Comparison of ENCODE assay signal across 1 cellular context in the genomic region with DNA sequence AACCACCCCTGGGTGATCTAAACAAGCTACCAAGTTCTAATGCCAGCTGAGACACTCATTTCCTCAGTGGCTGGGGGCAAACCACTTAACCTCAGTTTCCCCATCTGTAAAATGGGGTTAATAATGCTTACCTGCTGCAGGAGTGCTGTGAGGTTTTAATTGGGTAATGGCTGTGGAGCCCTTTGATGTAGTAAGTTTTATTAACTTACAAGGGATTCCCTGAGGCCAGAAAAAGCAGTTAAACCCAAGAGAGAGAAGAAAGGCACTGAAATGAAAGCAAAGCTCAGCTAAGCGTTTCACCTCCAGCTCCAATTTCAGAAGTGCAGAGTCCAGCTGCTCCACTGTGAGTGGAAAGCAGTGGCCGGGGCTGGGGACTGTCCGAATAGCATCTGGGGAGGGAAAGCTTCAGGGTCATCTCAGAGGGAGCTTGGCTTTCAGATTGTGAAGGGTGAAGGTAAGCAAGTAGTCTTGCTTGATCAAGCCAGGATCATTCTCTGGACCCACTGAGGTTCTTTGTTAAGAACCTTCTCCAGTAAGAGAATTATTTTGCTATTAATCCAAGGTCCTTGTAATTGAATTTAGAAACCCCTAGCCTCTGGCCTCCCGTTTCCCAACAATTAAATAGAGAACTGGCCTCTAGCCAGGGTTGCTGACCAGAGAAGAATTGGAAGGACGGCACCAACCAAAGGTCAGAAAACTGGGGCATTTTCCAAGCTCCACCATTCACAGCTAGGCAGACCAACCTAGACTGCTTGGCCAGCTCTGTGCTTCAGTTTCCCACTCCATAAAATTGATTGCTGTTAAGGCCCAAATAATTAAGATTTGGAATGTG.
TF ChIP-seq lines count a peak whose summit lies in the region.

No MANE protein-coding gene starts in this region.

TF ChIP-seq in HepG2, 621 proteins besides CTCF, POLR2A, EP300 and RAD21 (continued from another document and continues in another):
- TF ChIP-seq, protein P1, sequence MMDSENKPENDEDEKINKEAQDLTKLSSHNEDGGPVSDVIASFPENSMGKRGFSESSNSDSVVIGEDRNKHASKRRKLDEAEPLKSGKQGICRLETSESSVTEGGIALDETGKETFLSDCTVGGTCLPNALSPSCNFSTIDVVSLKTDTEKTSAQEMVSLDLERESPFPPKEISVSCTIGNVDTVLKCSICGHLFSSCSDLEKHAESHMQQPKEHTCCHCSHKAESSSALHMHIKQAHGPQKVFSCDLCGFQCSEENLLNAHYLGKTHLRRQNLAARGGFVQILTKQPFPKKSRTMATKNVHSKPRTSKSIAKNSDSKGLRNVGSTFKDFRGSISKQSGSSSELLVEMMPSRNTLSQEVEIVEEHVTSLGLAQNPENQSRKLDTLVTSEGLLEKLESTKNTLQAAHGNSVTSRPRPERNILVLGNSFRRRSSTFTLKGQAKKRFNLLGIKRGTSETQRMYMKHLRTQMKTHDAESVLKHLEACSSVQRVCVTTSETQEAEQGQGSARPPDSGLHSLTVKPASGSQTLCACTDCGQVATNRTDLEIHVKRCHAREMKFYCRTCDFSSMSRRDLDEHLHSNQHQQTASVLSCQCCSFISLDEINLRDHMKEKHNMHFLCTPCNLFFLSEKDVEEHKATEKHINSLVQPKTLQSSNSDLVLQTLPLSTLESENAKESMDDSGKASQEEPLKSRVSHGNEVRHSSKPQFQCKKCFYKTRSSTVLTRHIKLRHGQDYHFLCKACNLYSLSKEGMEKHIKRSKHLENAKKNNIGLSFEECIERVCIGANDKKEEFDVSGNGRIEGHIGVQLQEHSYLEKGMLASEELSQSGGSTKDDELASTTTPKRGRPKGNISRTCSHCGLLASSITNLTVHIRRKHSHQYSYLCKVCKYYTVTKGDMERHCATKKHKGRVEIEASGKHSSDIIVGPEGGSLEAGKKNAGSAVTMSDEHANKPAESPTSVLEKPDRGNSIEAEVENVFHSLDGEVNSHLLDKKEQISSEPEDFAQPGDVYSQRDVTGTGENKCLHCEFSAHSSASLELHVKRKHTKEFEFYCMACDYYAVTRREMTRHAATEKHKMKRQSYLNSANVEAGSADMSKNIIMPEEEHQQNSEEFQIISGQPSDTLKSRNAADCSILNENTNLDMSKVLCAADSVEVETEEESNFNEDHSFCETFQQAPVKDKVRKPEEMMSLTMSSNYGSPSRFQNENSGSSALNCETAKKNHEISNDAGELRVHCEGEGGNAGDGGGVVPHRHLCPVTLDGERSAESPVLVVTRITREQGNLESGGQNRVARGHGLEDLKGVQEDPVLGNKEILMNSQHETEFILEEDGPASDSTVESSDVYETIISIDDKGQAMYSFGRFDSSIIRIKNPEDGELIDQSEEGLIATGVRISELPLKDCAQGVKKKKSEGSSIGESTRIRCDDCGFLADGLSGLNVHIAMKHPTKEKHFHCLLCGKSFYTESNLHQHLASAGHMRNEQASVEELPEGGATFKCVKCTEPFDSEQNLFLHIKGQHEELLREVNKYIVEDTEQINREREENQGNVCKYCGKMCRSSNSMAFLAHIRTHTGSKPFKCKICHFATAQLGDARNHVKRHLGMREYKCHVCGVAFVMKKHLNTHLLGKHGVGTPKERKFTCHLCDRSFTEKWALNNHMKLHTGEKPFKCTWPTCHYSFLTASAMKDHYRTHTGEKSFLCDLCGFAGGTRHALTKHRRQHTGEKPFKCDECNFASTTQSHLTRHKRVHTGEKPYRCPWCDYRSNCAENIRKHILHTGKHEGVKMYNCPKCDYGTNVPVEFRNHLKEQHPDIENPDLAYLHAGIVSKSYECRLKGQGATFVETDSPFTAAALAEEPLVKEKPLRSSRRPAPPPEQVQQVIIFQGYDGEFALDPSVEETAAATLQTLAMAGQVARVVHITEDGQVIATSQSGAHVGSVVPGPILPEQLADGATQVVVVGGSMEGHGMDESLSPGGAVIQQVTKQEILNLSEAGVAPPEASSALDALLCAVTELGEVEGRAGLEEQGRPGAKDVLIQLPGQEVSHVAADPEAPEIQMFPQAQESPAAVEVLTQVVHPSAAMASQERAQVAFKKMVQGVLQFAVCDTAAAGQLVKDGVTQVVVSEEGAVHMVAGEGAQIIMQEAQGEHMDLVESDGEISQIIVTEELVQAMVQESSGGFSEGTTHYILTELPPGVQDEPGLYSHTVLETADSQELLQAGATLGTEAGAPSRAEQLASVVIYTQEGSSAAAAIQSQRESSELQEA (CRISPR knock-in tag; IDR thresholded peaks at IDR 0.05; ENCODE audit: not compliant biosample characterization) = no peak
- TF ChIP-seq ZNF343 (CRISPR knock-in tag; IDR thresholded peaks at IDR 0.05) (no peak), TCF7L2 (IDR thresholded peaks at IDR 0.05; ENCODE audit: low read depth, low read length) (no peak), ZNF335 (CRISPR knock-in tag; IDR thresholded peaks at IDR 0.05) (no peak), MBD4 (IDR thresholded peaks at IDR 0.05; ENCODE audit: borderline replicate concordance, low read length) (no peak), FOSL2 (CRISPR knock-in tag; IDR thresholded peaks at IDR 0.05) (0 out of 2 replicates have a peak, but pooled peaks have one; percentile 9), PRDM15 (CRISPR knock-in tag; IDR thresholded peaks at IDR 0.05) (no peak), KDM5B (CRISPR knock-in tag; IDR thresholded peaks at IDR 0.05; ENCODE audit: borderline replicate concordance) (no peak), BRD4 (CRISPR knock-in tag; IDR thresholded peaks at IDR 0.05) (no peak), NFKBIZ (CRISPR knock-in tag; IDR thresholded peaks at IDR 0.05) (no peak), PLSCR1 (CRISPR knock-in tag; IDR thresholded peaks at IDR 0.05; ENCODE audit: borderline replicate concordance) (no peak), TARDBP (CRISPR knock-in tag; IDR thresholded peaks at IDR 0.05) (no peak), MYNN (CRISPR knock-in tag; IDR thresholded peaks at IDR 0.05; ENCODE audit: low read depth) (no peak), SIX4 (CRISPR knock-in tag; IDR thresholded peaks at IDR 0.05) (peak; percentile 79; the same call in 1 of the 2 replicates), ETV5 (CRISPR knock-in tag; IDR thresholded peaks at IDR 0.05; ENCODE audit: borderline replicate concordance) (no peak), SRSF4 (IDR thresholded peaks at IDR 0.05; ENCODE audit: low read depth, low read length, poor library complexity, severe bottlenecking) (no peak), MEIS2 (CRISPR knock-in tag; IDR thresholded peaks at IDR 0.05) (0 out of 2 replicates have a peak, but pooled peaks have one; percentile 14), HNF1B (CRISPR knock-in tag; IDR thresholded peaks at IDR 0.05) (0 out of 2 replicates have a peak, but pooled peaks have one; percentile 3), REPIN1 (CRISPR knock-in tag; IDR thresholded peaks at IDR 0.05; ENCODE audit: borderline replicate concordance, low read depth) (0 out of 2 replicates have a peak, but pooled peaks have one; percentile 27), RELA (CRISPR knock-in tag; IDR thresholded peaks at IDR 0.05) (no peak), YEATS4 (CRISPR knock-in tag; IDR thresholded peaks at IDR 0.05; ENCODE audit: borderline replicate concordance) (no peak), ZNF883 (CRISPR knock-in tag; IDR thresholded peaks at IDR 0.05; ENCODE audit: not compliant biosample characterization) (no peak), CBX5 (CRISPR knock-in tag; IDR thresholded peaks at IDR 0.05; ENCODE audit: borderline replicate concordance) (no peak), HNF4A (CRISPR knock-in tag; IDR thresholded peaks at IDR 0.05) (peak; percentile 89), PHF8 (CRISPR knock-in tag; IDR thresholded peaks at IDR 0.05) (no peak), FOXO1 (CRISPR knock-in tag; IDR thresholded peaks at IDR 0.05) (no peak), ZNF746 (CRISPR knock-in tag; IDR thresholded peaks at IDR 0.05) (no peak), NFRKB (IDR thresholded peaks at IDR 0.05) (no peak), CEBPG (CRISPR knock-in tag; IDR thresholded peaks at IDR 0.05) (no peak), MAZ (IDR thresholded peaks at IDR 0.05; ENCODE audit: borderline replicate concordance, low read depth, low read length) (no peak), MAZ (CRISPR knock-in tag; IDR thresholded peaks at IDR 0.05; ENCODE audit: low read depth) (0 out of 2 replicates have a peak, but pooled peaks have one; percentile 30), ZNF598 (CRISPR knock-in tag; IDR thresholded peaks at IDR 0.05; ENCODE audit: borderline replicate concordance) (no peak), RCOR2 (CRISPR knock-in tag; IDR thresholded peaks at IDR 0.05) (peak; percentile 55; the same call in 1 of the 2 replicates), ZNF33B (CRISPR knock-in tag; IDR thresholded peaks at IDR 0.05) (no peak)
- TF ChIP-seq, protein P2, sequence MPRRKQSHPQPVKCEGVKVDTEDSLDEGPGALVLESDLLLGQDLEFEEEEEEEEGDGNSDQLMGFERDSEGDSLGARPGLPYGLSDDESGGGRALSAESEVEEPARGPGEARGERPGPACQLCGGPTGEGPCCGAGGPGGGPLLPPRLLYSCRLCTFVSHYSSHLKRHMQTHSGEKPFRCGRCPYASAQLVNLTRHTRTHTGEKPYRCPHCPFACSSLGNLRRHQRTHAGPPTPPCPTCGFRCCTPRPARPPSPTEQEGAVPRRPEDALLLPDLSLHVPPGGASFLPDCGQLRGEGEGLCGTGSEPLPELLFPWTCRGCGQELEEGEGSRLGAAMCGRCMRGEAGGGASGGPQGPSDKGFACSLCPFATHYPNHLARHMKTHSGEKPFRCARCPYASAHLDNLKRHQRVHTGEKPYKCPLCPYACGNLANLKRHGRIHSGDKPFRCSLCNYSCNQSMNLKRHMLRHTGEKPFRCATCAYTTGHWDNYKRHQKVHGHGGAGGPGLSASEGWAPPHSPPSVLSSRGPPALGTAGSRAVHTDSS (CRISPR knock-in tag; conservative IDR thresholded peaks at IDR 0.05) = no peak
- TF ChIP-seq, protein P3, sequence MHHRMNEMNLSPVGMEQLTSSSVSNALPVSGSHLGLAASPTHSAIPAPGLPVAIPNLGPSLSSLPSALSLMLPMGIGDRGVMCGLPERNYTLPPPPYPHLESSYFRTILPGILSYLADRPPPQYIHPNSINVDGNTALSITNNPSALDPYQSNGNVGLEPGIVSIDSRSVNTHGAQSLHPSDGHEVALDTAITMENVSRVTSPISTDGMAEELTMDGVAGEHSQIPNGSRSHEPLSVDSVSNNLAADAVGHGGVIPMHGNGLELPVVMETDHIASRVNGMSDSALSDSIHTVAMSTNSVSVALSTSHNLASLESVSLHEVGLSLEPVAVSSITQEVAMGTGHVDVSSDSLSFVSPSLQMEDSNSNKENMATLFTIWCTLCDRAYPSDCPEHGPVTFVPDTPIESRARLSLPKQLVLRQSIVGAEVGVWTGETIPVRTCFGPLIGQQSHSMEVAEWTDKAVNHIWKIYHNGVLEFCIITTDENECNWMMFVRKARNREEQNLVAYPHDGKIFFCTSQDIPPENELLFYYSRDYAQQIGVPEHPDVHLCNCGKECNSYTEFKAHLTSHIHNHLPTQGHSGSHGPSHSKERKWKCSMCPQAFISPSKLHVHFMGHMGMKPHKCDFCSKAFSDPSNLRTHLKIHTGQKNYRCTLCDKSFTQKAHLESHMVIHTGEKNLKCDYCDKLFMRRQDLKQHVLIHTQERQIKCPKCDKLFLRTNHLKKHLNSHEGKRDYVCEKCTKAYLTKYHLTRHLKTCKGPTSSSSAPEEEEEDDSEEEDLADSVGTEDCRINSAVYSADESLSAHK (CRISPR knock-in tag; IDR thresholded peaks at IDR 0.05; ENCODE audit: borderline replicate concordance) = no peak
- TF ChIP-seq, protein P4, sequence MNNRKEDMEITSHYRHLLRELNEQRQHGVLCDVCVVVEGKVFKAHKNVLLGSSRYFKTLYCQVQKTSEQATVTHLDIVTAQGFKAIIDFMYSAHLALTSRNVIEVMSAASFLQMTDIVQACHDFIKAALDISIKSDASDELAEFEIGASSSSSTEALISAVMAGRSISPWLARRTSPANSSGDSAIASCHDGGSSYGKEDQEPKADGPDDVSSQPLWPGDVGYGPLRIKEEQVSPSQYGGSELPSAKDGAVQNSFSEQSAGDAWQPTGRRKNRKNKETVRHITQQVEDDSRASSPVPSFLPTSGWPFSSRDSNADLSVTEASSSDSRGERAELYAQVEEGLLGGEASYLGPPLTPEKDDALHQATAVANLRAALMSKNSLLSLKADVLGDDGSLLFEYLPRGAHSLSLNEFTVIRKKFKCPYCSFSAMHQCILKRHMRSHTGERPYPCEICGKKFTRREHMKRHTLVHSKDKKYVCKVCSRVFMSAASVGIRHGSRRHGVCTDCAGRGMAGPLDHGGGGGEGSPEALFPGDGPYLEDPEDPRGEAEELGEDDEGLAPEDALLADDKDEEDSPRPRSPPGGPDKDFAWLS (CRISPR knock-in tag; IDR thresholded peaks at IDR 0.05; ENCODE audit: borderline replicate concordance) = no peak
